Comparison of ENCODE assay signal across 19 cellular contexts in genomic region chr4:100789991-100790390, GRCh38.
DNase-seq lines count a peak whose midpoint lies in the region; ATAC-seq and TF ChIP-seq lines count a peak whose summit lies in the region.
"Had no signal": no experiment of that assay in that cellular context is flagged by ENCODE, and none has a peak within 500 bp of the region (broad histone marks: within the 10 kb centered on the region; RNA-seq: fewer than 3 reads in every experiment).

No MANE protein-coding gene starts in this region.

- no peak overlapping the region for H3K27ac ChIP-seq in neural progenitor cell
- H3K27ac ChIP-seq: 22Rv1; A549; BLaER1 treated with 17β-estradiol and CSF1 and Interleukin-3, amounts not matched to agents 10 nM and 100 nM; C4-2B had no signal

- no peaks in the 10 kb centered on the region for H3K9me3 ChIP-seq in neural progenitor cell (ENCODE audit: low read depth)
- H3K9me3 ChIP-seq: A549; BLaER1 treated with 17β-estradiol and CSF1 and Interleukin-3, amounts not matched to agents 10 nM and 100 nM; Caco-2 had no signal

- peak overlapping the region; percentile 21 for H3K27ac Mint-ChIP-seq in activated naive CD4-positive, alpha-beta T cell treated with anti-CD3 and anti-CD28 coated beads, Interleukin-2, amount 50 U/mL, for 24 hours
- H3K27ac Mint-ChIP-seq in activated naive CD4-positive, alpha-beta T cell treated with anti-CD3 and anti-CD28 coated beads, Interleukin-2, amount 50 U/mL, for 72 hours = no peak overlapping the region
- H3K27ac Mint-ChIP-seq in neural progenitor cell = peak overlapping the region; percentile 40
- H3K27ac Mint-ChIP-seq: B cell; CD4-positive, alpha-beta T cell; CD8-positive, alpha-beta T cell had no signal

- no peak for TF ChIP-seq CTCF in neural progenitor cell (IDR thresholded peaks at IDR 0.05)

- H3K4me1 Mint-ChIP-seq in activated naive CD4-positive, alpha-beta T cell treated with anti-CD3 and anti-CD28 coated beads, Interleukin-2, amount 50 U/mL, for 24 hours = no peaks in the 10 kb centered on the region
- H3K4me1 Mint-ChIP-seq in neural progenitor cell = peaks cover 10% of the 10 kb centered on the region
- H3K4me1 Mint-ChIP-seq: B cell had no signal

- H3K79me2 ChIP-seq in neural progenitor cell (ENCODE audit: low read depth) = no peaks in the 10 kb centered on the region

- H3K36me3 Mint-ChIP-seq in activated naive CD4-positive, alpha-beta T cell treated with anti-CD3 and anti-CD28 coated beads, Interleukin-2, amount 50 U/mL, for 24 hours = no peaks in the 10 kb centered on the region
- H3K36me3 Mint-ChIP-seq in activated naive CD4-positive, alpha-beta T cell treated with anti-CD3 and anti-CD28 coated beads, Interleukin-2, amount 50 U/mL, for 72 hours = no peaks in the 10 kb centered on the region
- H3K36me3 Mint-ChIP-seq in neural progenitor cell = no peaks in the 10 kb centered on the region
- H3K36me3 Mint-ChIP-seq: CD8-positive, alpha-beta T cell had no signal

- no peaks in the 10 kb centered on the region for H4K20me1 ChIP-seq in neural progenitor cell (ENCODE audit: low read depth)
- H4K20me1 ChIP-seq: BLaER1 treated with 17β-estradiol and CSF1 and Interleukin-3, amounts not matched to agents 10 nM and 100 nM had no signal

- H3K27me3 Mint-ChIP-seq in activated naive CD4-positive, alpha-beta T cell treated with anti-CD3 and anti-CD28 coated beads, Interleukin-2, amount 50 U/mL, for 24 hours = peaks cover 1% of the 10 kb centered on the region
- no peaks in the 10 kb centered on the region for H3K27me3 Mint-ChIP-seq in neural progenitor cell (ENCODE audit: insufficient read depth, low read depth)
- H3K27me3 Mint-ChIP-seq: CD4-positive, alpha-beta T cell had no signal

- no peak overlapping the region for H3K4me2 ChIP-seq in neural progenitor cell
- H3K4me2 ChIP-seq: A549; BLaER1 treated with 17β-estradiol and CSF1 and Interleukin-3, amounts not matched to agents 10 nM and 100 nM had no signal

- no peaks in the 10 kb centered on the region for H3F3A ChIP-seq in neural progenitor cell (ENCODE audit: low read depth)

- no peak overlapping the region for H3K4me3 Mint-ChIP-seq in activated naive CD4-positive, alpha-beta T cell treated with anti-CD3 and anti-CD28 coated beads, Interleukin-2, amount 50 U/mL, for 24 hours
- no peak overlapping the region for H3K4me3 Mint-ChIP-seq in neural progenitor cell
- H3K4me3 Mint-ChIP-seq: B cell; CD4-positive, alpha-beta T cell; CD8-positive, alpha-beta T cell had no signal

- no peak for DNase-seq in activated naive CD4-positive, alpha-beta T cell treated with anti-CD3 and anti-CD28 coated beads, Interleukin-2, amount 50 U/mL, for 72 hours (ENCODE audit: low spot score in 2 of 2)
- peak; percentile 46 for DNase-seq in cerebellum (ENCODE audit: low spot score)
- no peak for DNase-seq in neural progenitor cell (ENCODE audit: low spot score)
- DNase-seq in GM19238 (ENCODE audit: insufficient read length, low spot score) = no peak
- no peak for DNase-seq in NCI-H510A (lab: John Stamatoyannopoulos, UW)
- DNase-seq: AML-193; Caco-2; Calu3; CD4-positive, alpha-beta T cell; CD8-positive, alpha-beta T cell; DMS79 treated with DMSO at 0.1 percent for 48 hours; GDM1 had no signal

- H3K27me3 ChIP-seq in neural progenitor cell = no peaks in the 10 kb centered on the region
- H3K27me3 ChIP-seq: BLaER1 treated with 17β-estradiol and CSF1 and Interleukin-3, amounts not matched to agents 10 nM and 100 nM had no signal

- H3K36me3 ChIP-seq in neural progenitor cell = no peaks in the 10 kb centered on the region
- H3K36me3 ChIP-seq: BLaER1 treated with 17β-estradiol and CSF1 and Interleukin-3, amounts not matched to agents 10 nM and 100 nM had no signal

- H3K4me1 ChIP-seq in neural progenitor cell = peaks cover 7% of the 10 kb centered on the region
- H3K4me1 ChIP-seq: A549; BLaER1 treated with 17β-estradiol and CSF1 and Interleukin-3, amounts not matched to agents 10 nM and 100 nM; Caco-2 had no signal

- H3K4me3 ChIP-seq in neural progenitor cell = no peak overlapping the region
- H3K4me3 ChIP-seq: A549; BLaER1 treated with 17β-estradiol and CSF1 and Interleukin-3, amounts not matched to agents 10 nM and 100 nM; GM12878 had no signal

- no peak overlapping the region for H3K9ac ChIP-seq in neural progenitor cell
- H3K9ac ChIP-seq: BLaER1 treated with 17β-estradiol and CSF1 and Interleukin-3, amounts not matched to agents 10 nM and 100 nM had no signal

- H2AFZ ChIP-seq in neural progenitor cell (replicated peaks) = no peak overlapping the region

- H3K9me3 Mint-ChIP-seq in activated naive CD4-positive, alpha-beta T cell treated with anti-CD3 and anti-CD28 coated beads, Interleukin-2, amount 50 U/mL, for 24 hours = no peaks in the 10 kb centered on the region
- H3K9me3 Mint-ChIP-seq in activated naive CD4-positive, alpha-beta T cell treated with anti-CD3 and anti-CD28 coated beads, Interleukin-2, amount 50 U/mL, for 72 hours = no peaks in the 10 kb centered on the region
- H3K9me3 Mint-ChIP-seq in neural progenitor cell = no peaks in the 10 kb centered on the region
- H3K9me3 Mint-ChIP-seq: CD4-positive, alpha-beta T cell; CD8-positive, alpha-beta T cell had no signal

- no peak for ATAC-seq in activated naive CD4-positive, alpha-beta T cell treated with anti-CD3 and anti-CD28 coated beads, Interleukin-2, amount 50 U/mL, for 72 hours
- ATAC-seq: A549; CD8-positive, alpha-beta T cell; GM12878 had no signal

Comparison
In these comparisons a context has a peak if more than half of its experiments do, and no peak if none do; other contexts are left out.
1. H3K27ac Mint-ChIP-seq: peak in activated naive CD4-positive, alpha-beta T cell treated with anti-CD3 and anti-CD28 coated beads, Interleukin-2, amount 50 U/mL, for 24 hours (single experiment) and neural progenitor cell (single experiment); none in activated naive CD4-positive, alpha-beta T cell treated with anti-CD3 and anti-CD28 coated beads, Interleukin-2, amount 50 U/mL, for 72 hours (0 of 2).